Comparison of ENCODE assay signal across 9 cellular contexts in genomic region chr3:134797080-134797801, GRCh38. TPM values are rescaled to one million over a fixed set of nuclear protein-coding genes. Genes with fewer than 3 reads are reported as not detected.
DNase-seq lines count a peak whose midpoint lies in the region; ATAC-seq and TF ChIP-seq lines count a peak whose summit lies in the region.
"Had no signal": no experiment of that assay in that cellular context is flagged by ENCODE, and none has a peak within 500 bp of the region (broad histone marks: within the 10 kb centered on the region; RNA-seq: fewer than 3 reads in every experiment).

No MANE protein-coding gene starts in this region.

- CTCF ChIA-PET in OCI-LY7 (lab: Charles Lee; ENCODE audit: unreplicated experiment), result no interaction called here

- intact Hi-C loops in heart right ventricle (cut with DNase I), result loop anchor here in 9 of 10 donors (5.0 to 10.0 kb wide), 7 partner anchors 448 to 1248 kb away; no protein-coding TSS in a partner anchor
- intact Hi-C loops in OCI-LY7 (cut with micrococcal nuclease; ENCODE audit: unreplicated experiment), result loop anchor here (5.0 to 10.0 kb wide), 3 partner anchors 188 to 1100 kb away; no protein-coding TSS in a partner anchor

- H3K27ac ChIP-seq in heart right ventricle, result no peak overlapping the region
- no peak overlapping the region for H3K27ac ChIP-seq in right atrium auricular region
- no peak overlapping the region for H3K27ac ChIP-seq in OCI-LY7 (ENCODE audit: low read depth, low read length, poor library complexity, severe bottlenecking)

- H3K36me3 Mint-ChIP-seq in nephron progenitor cell (ENCODE audit: low read depth), result no peaks in the 10 kb centered on the region

- TF ChIP-seq CTCF in heart right ventricle (IDR thresholded peaks at IDR 0.05) (no peak), right atrium auricular region (IDR thresholded peaks at IDR 0.05) (no peak), nephron progenitor cell (IDR thresholded peaks at IDR 0.05) (no peak), OCI-LY7 (conservative IDR thresholded peaks at IDR 0.05; ENCODE audit: low read length) (no peak)

- no peaks in the 10 kb centered on the region for H3K9me2 ChIP-seq in OCI-LY7 (ENCODE audit: insufficient read depth, low read length)

- peak overlapping the region; percentile 15 to 67 (median 58) for H3K4me3 ChIP-seq in heart right ventricle
- H3K4me3 ChIP-seq in right atrium auricular region, result peak overlapping the region in 1 of 2 donors; percentile 59
- no peak overlapping the region for H3K4me3 ChIP-seq in OCI-LY7 (ENCODE audit: low read depth, low read length, poor library complexity, severe bottlenecking)

- no TSS peak for BruUV-seq in OCI-LY7 (replicated peaks; lab: Mats Ljungman, UMichigan)

- no peak overlapping the region for H3K4me2 ChIP-seq in OCI-LY7 (ENCODE audit: low read length)

- H3K4me1 Mint-ChIP-seq in nephron progenitor cell, result peaks cover 32% of the 10 kb centered on the region

- 5 to 10% methylated on average over 32 of the region's 32 CpGs for WGBS in heart right ventricle, 2 donors

- H3K9me3 ChIP-seq in heart right ventricle (no peaks in the 10 kb centered on the region), right atrium auricular region (no peaks in the 10 kb centered on the region), OCI-LY7 (ENCODE audit: low read length) (no peaks in the 10 kb centered on the region)

- peaks cover 75% of the 10 kb centered on the region for H3K27me3 Mint-ChIP-seq in nephron progenitor cell (ENCODE audit: low read depth, poor library complexity)

- H3K36me3 ChIP-seq in heart right ventricle, result no peaks in the 10 kb centered on the region
- no peaks in the 10 kb centered on the region for H3K36me3 ChIP-seq in right atrium auricular region
- H3K36me3 ChIP-seq in OCI-LY7 (ENCODE audit: insufficient read depth, low read length), result no peaks in the 10 kb centered on the region

- H3K27me3 ChIP-seq in heart right ventricle (peaks cover 0 to 46% (median 36%) of the 10 kb centered on the region in 7 donors), right atrium auricular region (peaks cover 5 to 10% of the 10 kb centered on the region in 2 donors)

- POLR2A ChIA-PET in OCI-LY7 (lab: Charles Lee), result interaction anchor here (0.7 kb wide), 1 partner anchor 113 kb away, joined by 3 read pairs; no protein-coding TSS in a partner anchor

- H3K27ac Mint-ChIP-seq in nephron progenitor cell, result no peak overlapping the region
- H3K27ac Mint-ChIP-seq: activated naive CD4-positive, alpha-beta T cell treated with anti-CD3 and anti-CD28 coated beads for 36 hours had no signal

- peaks cover 10 to 30% (median 21%) of the 10 kb centered on the region in 9 donors for H3K4me1 ChIP-seq in heart right ventricle
- peaks cover 0 to 27% of the 10 kb centered on the region in 2 donors for H3K4me1 ChIP-seq in right atrium auricular region
- H3K4me1 ChIP-seq in OCI-LY7 (ENCODE audit: insufficient read depth, low read length, poor library complexity, severe bottlenecking), result no peaks in the 10 kb centered on the region

- DNase-seq in heart right ventricle, result no peak
- DNase-seq in right atrium auricular region (ENCODE audit: low spot score), result no peak
- peak; percentile 58 for DNase-seq in ecto neural progenitor cell (ENCODE audit: low spot score)
- peak; percentile 32 for DNase-seq in nephron progenitor cell
- DNase-seq in stimulated activated naive CD4-positive, alpha-beta T cell (lab: John Stamatoyannopoulos, UW), result no peak
- no peak for DNase-seq in middle frontal gyrus (ENCODE audit: extremely low spot score, low spot score)
- no peak for DNase-seq in OCI-LY7 (ENCODE audit: low spot score)
- no peak for DNase-seq in stimulated activated CD4-positive, alpha-beta T cell treated with anti-CD3 and anti-CD28 coated beads, Interleukin-2, amount 100 ng/mL, for 48 hours
- DNase-seq: activated naive CD4-positive, alpha-beta T cell treated with anti-CD3 and anti-CD28 coated beads for 36 hours had no signal

- H4K20me1 ChIP-seq in OCI-LY7 (ENCODE audit: insufficient read depth, low read length), result 0 out of 2 replicates have a peak, but pooled peaks cover 3% of the 10 kb centered on the region

- H3K79me2 ChIP-seq in OCI-LY7 (ENCODE audit: insufficient read depth, low read depth, low read length), result no peaks in the 10 kb centered on the region

- ATAC-seq in heart right ventricle, result no peak

- H3K4me3 Mint-ChIP-seq in nephron progenitor cell, result peak overlapping the region; percentile 93
- H3K4me3 Mint-ChIP-seq: activated naive CD4-positive, alpha-beta T cell treated with anti-CD3 and anti-CD28 coated beads for 36 hours had no signal

- no peak overlapping the region for H2AFZ ChIP-seq in OCI-LY7 (ENCODE audit: low read length)

- no peaks in the 10 kb centered on the region for H3K9me3 Mint-ChIP-seq in nephron progenitor cell
- H3K9me3 Mint-ChIP-seq: activated naive CD4-positive, alpha-beta T cell treated with anti-CD3 and anti-CD28 coated beads for 36 hours had no signal

RNA-seq across cellular contexts. Expression of gene EPHB1, which starts 2.2 kb away (rescaled TPM):
- total RNA-seq in heart right ventricle (1 to 10 TPM; 1.1 to 3.4 (median 1.8) TPM), right atrium auricular region (1 to 10 TPM; 1.9 to 3.2 TPM), OCI-LY7 (2022) (1.3 and 1.9 TPM in 2 replicates)
- polyA plus RNA-seq in heart right ventricle, result under 1 TPM; 0.07 to 0.57 TPM
- total RNA-seq in OCI-LY7 (2014; rRNA removed; shearing (Covaris generic)), result 0.33 and 0.54 TPM in 2 replicates

Comparison
In these comparisons a context has a peak if more than half of its experiments do, and no peak if none do; other contexts are left out.
1. DNase-seq: peak in ecto neural progenitor cell (single experiment) and nephron progenitor cell (single experiment); none in heart right ventricle (0 of 2), right atrium auricular region (single experiment), stimulated activated naive CD4-positive, alpha-beta T cell (0 of 6), middle frontal gyrus (single experiment), OCI-LY7 (single experiment) and stimulated activated CD4-positive, alpha-beta T cell treated with anti-CD3 and anti-CD28 coated beads, Interleukin-2, amount 100 ng/mL, for 48 hours (0 of 2).